In genomic region chr10:9081988-9082387, GRCh38 we compare ENCODE assay signal across 23 cellular contexts.
DNase-seq lines count a peak whose midpoint lies in the region; ATAC-seq and TF ChIP-seq lines count a peak whose summit lies in the region.
"Had no signal": no experiment of that assay in that cellular context is flagged by ENCODE, and none has a peak within 500 bp of the region (broad histone marks: within the 10 kb centered on the region; RNA-seq: fewer than 3 reads in every experiment).

No MANE protein-coding gene starts in this region.

- H3K4me1 Mint-ChIP-seq in activated CD4-positive, alpha-beta T cell treated with anti-CD3 and anti-CD28 coated beads for 36 hours: peaks cover 26% of the 10 kb centered on the region
- H3K4me1 Mint-ChIP-seq in activated T-cell treated with anti-CD3 and anti-CD28 coated beads, Interleukin-2, amount 50 U/mL, for 72 hours (ENCODE audit: low read depth): peaks cover 46% of the 10 kb centered on the region
- H3K4me1 Mint-ChIP-seq in natural killer cell: peaks cover 0 to 6% of the 10 kb centered on the region in 2 donors
- H3K4me1 Mint-ChIP-seq in nephron progenitor cell: no peaks in the 10 kb centered on the region

- POLR2A ChIA-PET in activated CD4-positive, alpha-beta T cell treated with anti-CD3 and anti-CD28 coated beads for 36 hours (lab: Charles Lee): interaction anchor here (0.6 to 1.3 kb wide), 3 partner anchors 10 to 155 kb away, joined by 3 to 4 read pairs (median 3); no protein-coding TSS in a partner anchor

- intact Hi-C loops in activated CD4-positive, alpha-beta T cell treated with anti-CD3 and anti-CD28 coated beads for 36 hours (cut with DNase I, micrococcal nuclease): loop anchor here (1.0 to 10.0 kb wide), 5 partner anchors 9 to 1027 kb away; partner anchors contain the start of gene GATA3 (in 1 of the 2)
- intact Hi-C loops in natural killer cell (cut with micrococcal nuclease): no loop called here

- CTCF ChIA-PET in activated CD4-positive, alpha-beta T cell treated with anti-CD3 and anti-CD28 coated beads for 36 hours (lab: Charles Lee): interaction anchor here (0.8 to 1.8 kb wide), 4 partner anchors 10 to 72 kb away, joined by 3 to 7 read pairs (median 5); no protein-coding TSS in a partner anchor

- TF ChIP-seq CTCF in natural killer cell (IDR thresholded peaks at IDR 0.05): no peak
- no peak for TF ChIP-seq CTCF in nephron progenitor cell (IDR thresholded peaks at IDR 0.05)

- no peak overlapping the region for H3K4me3 Mint-ChIP-seq in activated CD4-positive, alpha-beta T cell treated with anti-CD3 and anti-CD28 coated beads for 36 hours
- H3K4me3 Mint-ChIP-seq in activated T-cell treated with anti-CD3 and anti-CD28 coated beads, Interleukin-2, amount 50 U/mL, for 72 hours: peak overlapping the region; percentile 2 to 42
- H3K4me3 Mint-ChIP-seq in natural killer cell (no peak overlapping the region), nephron progenitor cell (no peak overlapping the region)

- peak; percentile 93 for ATAC-seq in activated CD4-positive, alpha-beta T cell treated with anti-CD3 and anti-CD28 coated beads for 36 hours
- ATAC-seq in activated T-cell treated with anti-CD3 and anti-CD28 coated beads, Interleukin-2, amount 50 U/mL, for 72 hours (replicated peaks in 1 of 2): peak; percentile 93 to 95
- peak in 2 of 3 donors; percentile 33 to 40 for ATAC-seq in natural killer cell
- ATAC-seq: HCT116, Right ventricle myocardium inferior had no signal

- H3K9me3 Mint-ChIP-seq in activated CD4-positive, alpha-beta T cell treated with anti-CD3 and anti-CD28 coated beads for 36 hours (ENCODE audit: low read depth): peaks cover 13% of the 10 kb centered on the region
- peaks cover 9 to 10% of the 10 kb centered on the region in 2 donors for H3K9me3 Mint-ChIP-seq in activated T-cell treated with anti-CD3 and anti-CD28 coated beads, Interleukin-2, amount 50 U/mL, for 72 hours
- H3K9me3 Mint-ChIP-seq in natural killer cell (peaks cover 2 to 3% of the 10 kb centered on the region in 2 donors), nephron progenitor cell (no peaks in the 10 kb centered on the region)

- DNase-seq in activated CD4-positive, alpha-beta T cell treated with anti-CD3 and anti-CD28 coated beads for 36 hours: no peak
- DNase-seq in activated CD4-positive, alpha-beta T cell treated with anti-CD3 and anti-CD28 coated beads for 4 hours: no peak
- DNase-seq in activated T-cell treated with anti-CD3 and anti-CD28 coated beads, Interleukin-2, amount 50 U/mL, for 72 hours: no peak
- DNase-seq in activated T-cell treated with anti-CD3 and anti-CD28 coated beads, Interleukin-2, amount 50 U/mL, for 48 hours: no peak
- DNase-seq in natural killer cell: no peak
- no peak for DNase-seq in Ammon's horn (ENCODE audit: low spot score)
- DNase-seq in nephron progenitor cell: no peak
- DNase-seq: 8988T, ACHN, Calu3, DMS79 treated with DMSO at 0.1 percent for 48 hours, GF-D8, KBM-7, MV-4-11, NCI-H1105, NCI-H146, NCI-H1930, NCI-H446 treated with DMSO at 0.1 percent for 48 hours, NCI-H526, NCI-H82, PC-9 had no signal

- H3K36me3 Mint-ChIP-seq in activated CD4-positive, alpha-beta T cell treated with anti-CD3 and anti-CD28 coated beads for 36 hours (ENCODE audit: low read depth): peaks cover 5% of the 10 kb centered on the region
- peaks cover 11 to 17% of the 10 kb centered on the region in 2 donors for H3K36me3 Mint-ChIP-seq in activated T-cell treated with anti-CD3 and anti-CD28 coated beads, Interleukin-2, amount 50 U/mL, for 72 hours (ENCODE audit: insufficient read depth in 2 of 2)
- H3K36me3 Mint-ChIP-seq in natural killer cell (no peaks in the 10 kb centered on the region), nephron progenitor cell (ENCODE audit: low read depth) (no peaks in the 10 kb centered on the region)

- H3K27ac Mint-ChIP-seq in activated CD4-positive, alpha-beta T cell treated with anti-CD3 and anti-CD28 coated beads for 36 hours: peak overlapping the region; percentile 5
- H3K27ac Mint-ChIP-seq in activated T-cell treated with anti-CD3 and anti-CD28 coated beads, Interleukin-2, amount 50 U/mL, for 72 hours: no peak overlapping the region
- H3K27ac Mint-ChIP-seq in natural killer cell (no peak overlapping the region), nephron progenitor cell (no peak overlapping the region)

- peaks cover 16% of the 10 kb centered on the region for H3K27me3 Mint-ChIP-seq in activated CD4-positive, alpha-beta T cell treated with anti-CD3 and anti-CD28 coated beads for 36 hours
- no peaks in the 10 kb centered on the region for H3K27me3 Mint-ChIP-seq in activated T-cell treated with anti-CD3 and anti-CD28 coated beads, Interleukin-2, amount 50 U/mL, for 72 hours (ENCODE audit: low read depth)
- peaks cover 0 to 2% of the 10 kb centered on the region in 2 donors for H3K27me3 Mint-ChIP-seq in natural killer cell (ENCODE audit: low read depth in 2 of 2)
- peaks cover 10% of the 10 kb centered on the region for H3K27me3 Mint-ChIP-seq in nephron progenitor cell (ENCODE audit: low read depth, poor library complexity)

Comparison
In these comparisons a context has a peak if more than half of its experiments do, and no peak if none do; other contexts are left out.
1. ATAC-seq: peak in every context shown above with its lines; median percentile 94 in activated T-cell treated with anti-CD3 and anti-CD28 coated beads, Interleukin-2, amount 50 U/mL, for 72 hours; 93 in activated CD4-positive, alpha-beta T cell treated with anti-CD3 and anti-CD28 coated beads for 36 hours; 36 in natural killer cell.
2. H3K4me3 Mint-ChIP-seq: peak in activated T-cell treated with anti-CD3 and anti-CD28 coated beads, Interleukin-2, amount 50 U/mL, for 72 hours (2 of 2); none in activated CD4-positive, alpha-beta T cell treated with anti-CD3 and anti-CD28 coated beads for 36 hours (single experiment), natural killer cell (single experiment) and nephron progenitor cell (single experiment).